In genomic region chr2:64841462-64841861, GRCh38 we compare ENCODE assay signal across 21 cellular contexts.
DNase-seq lines count a peak whose midpoint lies in the region; ATAC-seq and TF ChIP-seq lines count a peak whose summit lies in the region.
"Had no signal": no experiment of that assay in that cellular context is flagged by ENCODE, and none has a peak within 500 bp of the region (broad histone marks: within the 10 kb centered on the region; RNA-seq: fewer than 3 reads in every experiment).

No MANE protein-coding gene starts in this region.

- no peak for TF ChIP-seq POLR2A in esophagus squamous epithelium (IDR thresholded peaks at IDR 0.05)
- no peak for TF ChIP-seq POLR2A in stomach (IDR thresholded peaks at IDR 0.05)

- WGBS in esophagus squamous epithelium, 2 donors = 52 to 55% methylated on average over 2 of the region's 2 CpGs
- 31 to 49% (median 44%) methylated on average over 2 of the region's 2 CpGs for WGBS in stomach, 5 donors

- POLR2A ChIA-PET in OCI-LY7 (lab: Charles Lee) = interaction anchor here (0.5 to 2.9 kb wide), 3 partner anchors 10 to 316 kb away, joined by 3 to 12 read pairs (median 3); no protein-coding TSS in a partner anchor

- H3K9me2 ChIP-seq in OCI-LY7 (ENCODE audit: insufficient read depth, low read length) = no peaks in the 10 kb centered on the region

- TF ChIP-seq CTCF in OCI-LY7 (conservative IDR thresholded peaks at IDR 0.05; ENCODE audit: low read length) (no peak), esophagus squamous epithelium (IDR thresholded peaks at IDR 0.05) (no peak), stomach (IDR thresholded peaks at IDR 0.05) (no peak)

- peak overlapping the region; percentile 53 for H3K4me2 ChIP-seq in OCI-LY7 (ENCODE audit: low read length)

- H3K27ac ChIP-seq in OCI-LY7 (ENCODE audit: low read depth, low read length, poor library complexity, severe bottlenecking) (peak overlapping the region; percentile 83), esophagus squamous epithelium (peak overlapping the region; percentile 1 to 87 (median 82)), stomach (peak overlapping the region in 1 of 5 donors; percentile 49)
- H3K27ac ChIP-seq: SK-N-MC had no signal

- intact Hi-C loops in OCI-LY7 (cut with micrococcal nuclease; ENCODE audit: unreplicated experiment) = no loop called here
- intact Hi-C loops in esophagus squamous epithelium (cut with DNase I) = no loop called here
- intact Hi-C loops in stomach (cut with DNase I; ENCODE audit: low total_unique reads) = no loop called here

- in situ Hi-C loops in KBM-7 (cut with MboI; ENCODE audit: low pct_unique_long_range_greater_than_20kb, low sequenced_read_pairs) = no loop called here

- no peaks in the 10 kb centered on the region for H3K79me2 ChIP-seq in OCI-LY7 (ENCODE audit: insufficient read depth, low read depth, low read length)

- CTCF ChIA-PET in OCI-LY7 (lab: Charles Lee; ENCODE audit: unreplicated experiment) = interaction anchor here (1.2 kb wide), 1 partner anchor 17 kb away, joined by 4 read pairs; no protein-coding TSS in a partner anchor

- H4K20me1 ChIP-seq in OCI-LY7 (ENCODE audit: insufficient read depth, low read length) = no peaks in the 10 kb centered on the region

- H3K27me3 ChIP-seq in esophagus squamous epithelium (no peaks in the 10 kb centered on the region), stomach (no peaks in the 10 kb centered on the region)
- H3K27me3 ChIP-seq: tibial artery had no signal

- DNase-seq in KBM-7 = peak; percentile 59
- DNase-seq in OCI-LY7 (ENCODE audit: low spot score) = no peak
- DNase-seq in esophagus squamous epithelium (lab: John Stamatoyannopoulos, UW) = no peak
- DNase-seq in SHP77 (lab: John Stamatoyannopoulos, UW) = no peak
- DNase-seq in stomach = no peak
- no peak for DNase-seq in NCI-H82 treated with DMSO at 0.1 percent for 48 hours (lab: John Stamatoyannopoulos, UW; ENCODE audit: unreplicated experiment)
- DNase-seq: activated CD4-positive, alpha-beta T cell treated with anti-CD3 and anti-CD28 coated beads for 36 hours; cerebellar nuclear complex; COR-L47; DND-41; effector CD4-positive, alpha-beta T cell; kidney glomerular epithelial cell; NCI-H1436; NCI-H524 treated with DMSO at 0.1 percent for 48 hours; posterior cingulate gyrus; stimulated activated naive CD4-positive, alpha-beta T cell; tibial artery had no signal

- H3K4me1 ChIP-seq in OCI-LY7 (ENCODE audit: insufficient read depth, low read length, poor library complexity, severe bottlenecking) (peaks cover 45% of the 10 kb centered on the region), esophagus squamous epithelium (peaks cover 19 to 67% (median 44%) of the 10 kb centered on the region in 3 donors), stomach (peaks cover 5 to 60% (median 12%) of the 10 kb centered on the region in 4 donors)

- H2AFZ ChIP-seq in OCI-LY7 (ENCODE audit: low read length) = peak overlapping the region; percentile 68

- no peak for ATAC-seq in HG02938 (IDR thresholded peaks at IDR 0.05; ENCODE audit: unreplicated experiment)
- ATAC-seq: activated CD4-positive, alpha-beta T cell treated with anti-CD3 and anti-CD28 coated beads for 36 hours; esophagus mucosa; natural killer cell treated with Interleukin-12 subunit alpha and Interleukin-12 subunit beta and Interleukin-15 and Interleukin-18, amount 100 ng/mL, for 72 hours had no signal

- TF ChIP-seq EP300 in stomach (IDR thresholded peaks at IDR 0.05) = no peak

- H3K9me3 ChIP-seq in OCI-LY7 (ENCODE audit: low read length) (no peaks in the 10 kb centered on the region), esophagus squamous epithelium (no peaks in the 10 kb centered on the region), stomach (no peaks in the 10 kb centered on the region)
- H3K9me3 ChIP-seq: tibial artery had no signal

- H3K36me3 ChIP-seq in OCI-LY7 (ENCODE audit: insufficient read depth, low read length) = no peaks in the 10 kb centered on the region
- H3K36me3 ChIP-seq in esophagus squamous epithelium = no peaks in the 10 kb centered on the region
- H3K36me3 ChIP-seq in stomach = no peaks in the 10 kb centered on the region
- H3K36me3 ChIP-seq: tibial artery had no signal

- H3K4me3 ChIP-seq in OCI-LY7 (ENCODE audit: low read depth, low read length, poor library complexity, severe bottlenecking) (no peak overlapping the region), esophagus squamous epithelium (no peak overlapping the region), stomach (no peak overlapping the region)
- H3K4me3 ChIP-seq: SK-N-MC, tibial artery had no signal

- BruUV-seq in OCI-LY7 (replicated peaks; lab: Mats Ljungman, UMichigan) = no TSS peak
